Comparison of ENCODE assay signal across 21 cellular contexts in the genomic region with DNA sequence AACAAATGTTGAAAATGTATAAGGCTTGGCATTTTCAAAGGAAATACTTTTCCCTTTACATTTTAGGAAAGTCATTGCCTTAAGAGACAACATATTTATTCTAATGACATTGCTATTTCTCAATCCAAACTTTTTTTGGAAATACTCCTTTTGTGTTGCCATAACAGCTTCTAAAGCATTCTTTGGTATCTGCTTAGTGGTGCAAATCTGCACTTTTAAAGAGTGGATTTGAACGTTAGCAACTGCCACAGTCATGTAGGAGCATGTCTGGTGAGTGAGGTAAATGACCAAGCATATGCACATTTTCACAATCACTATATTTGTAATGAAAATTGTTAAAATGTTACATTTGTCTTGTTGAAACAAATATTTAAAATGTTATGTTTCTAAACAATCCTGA.
A peak's percentile ranks its signal among the peaks of the same experiment; 100 is the strongest.
DNase-seq lines count a peak whose midpoint lies in the region; FAIRE-seq and TF ChIP-seq lines count a peak whose summit lies in the region.
"Had no signal": no experiment of that assay in that cellular context is flagged by ENCODE, and none has a peak within 500 bp of the region (broad histone marks: within the 10 kb centered on the region; RNA-seq: fewer than 3 reads in every experiment).

No MANE protein-coding gene starts in this region.

- no peaks in the 10 kb centered on the region for H3K4me1 ChIP-seq in hepatocyte (ENCODE audit: insufficient read depth)

- no peak for FAIRE-seq in bronchial epithelial cell (lab: Jason Lieb, UNC)
- FAIRE-seq: G401.6, H54, HTR-8/SVneo had no signal

- no peak overlapping the region for H2AFZ ChIP-seq in hepatocyte

- TF ChIP-seq CTCF in bronchial epithelial cell (IDR thresholded peaks at IDR 0.05; ENCODE audit: insufficient read depth, low read length, severe bottlenecking), result no peak
- no peak for TF ChIP-seq CTCF in fibroblast of villous mesenchyme (IDR thresholded peaks at IDR 0.05; ENCODE audit: insufficient read depth, low read depth, low read length)
- no peak for TF ChIP-seq CTCF in hepatocyte (IDR thresholded peaks at IDR 0.05; ENCODE audit: poor library complexity)

- H3K36me3 ChIP-seq in bronchial epithelial cell (ENCODE audit: control insufficient read depth, insufficient read depth, low read length), result no peaks in the 10 kb centered on the region
- no peaks in the 10 kb centered on the region for H3K36me3 ChIP-seq in hepatocyte (replicated peaks; ENCODE audit: insufficient read depth, low read depth)

- 67% methylated on average over 1 of the region's 1 CpG for WGBS in hepatocyte (ENCODE audit: low lambda C conversion rate, missing lambda C conversion rate)

- H3K27ac ChIP-seq in hepatocyte, result no peak overlapping the region
- H3K27ac ChIP-seq: HL-60, RWPE1 had no signal

- H3K9me2 ChIP-seq in hepatocyte (replicated peaks; ENCODE audit: insufficient read depth), result no peaks in the 10 kb centered on the region

- no peaks in the 10 kb centered on the region for H3K79me2 ChIP-seq in hepatocyte

- peak; percentile 13 for DNase-seq in HS-5 (ENCODE audit: low read depth)
- peak; percentile 65 for DNase-seq in bronchial epithelial cell (ENCODE audit: low read depth)
- DNase-seq in fibroblast of villous mesenchyme (ENCODE audit: low read depth), result peak; percentile 12
- no peak for DNase-seq in activated CD4-positive, alpha-beta T cell treated with anti-CD3 and anti-CD28 coated beads, Interleukin-2, amount 50 U/mL, for 4 hours
- no peak for DNase-seq in hepatocyte (ENCODE audit: low spot score)
- no peak for DNase-seq in NCI-H524 (lab: John Stamatoyannopoulos, UW)
- no peak for DNase-seq in AG08396 (ENCODE audit: low spot score)
- DNase-seq: ACHN, DMS79 treated with DMSO at 0.1 percent for 48 hours, Kasumi-1, MM.1S, NCI-H1092 treated with DMSO at 0.1 percent for 48 hours, NCI-H1694, NCI-H510A, NCI-H774, PC-3 had no signal

- H3K4me3 ChIP-seq in bronchial epithelial cell (ENCODE audit: low read depth, low read length) (no peak overlapping the region), fibroblast of villous mesenchyme (ENCODE audit: low read depth, low read length) (no peak overlapping the region), hepatocyte (no peak overlapping the region)

- H3K27me3 ChIP-seq in bronchial epithelial cell (ENCODE audit: control insufficient read depth, insufficient read depth, low read length), result no peaks in the 10 kb centered on the region
- H3K27me3 ChIP-seq in hepatocyte, result no peaks in the 10 kb centered on the region

- H3K9me3 ChIP-seq in hepatocyte (ENCODE audit: low read depth), result no peaks in the 10 kb centered on the region

- H3K4me2 ChIP-seq in hepatocyte, result no peak overlapping the region

- no peaks in the 10 kb centered on the region for H4K20me1 ChIP-seq in hepatocyte (ENCODE audit: insufficient read depth, poor library complexity, severe bottlenecking)

Comparison
In these comparisons a context has a peak if more than half of its experiments do, and no peak if none do; other contexts are left out.
1. DNase-seq: peak in HS-5 (single experiment), bronchial epithelial cell (single experiment) and fibroblast of villous mesenchyme (single experiment); none in activated CD4-positive, alpha-beta T cell treated with anti-CD3 and anti-CD28 coated beads, Interleukin-2, amount 50 U/mL, for 4 hours (0 of 2), hepatocyte (single experiment), NCI-H524 (0 of 2) and AG08396 (single experiment).